In the genomic region with DNA sequence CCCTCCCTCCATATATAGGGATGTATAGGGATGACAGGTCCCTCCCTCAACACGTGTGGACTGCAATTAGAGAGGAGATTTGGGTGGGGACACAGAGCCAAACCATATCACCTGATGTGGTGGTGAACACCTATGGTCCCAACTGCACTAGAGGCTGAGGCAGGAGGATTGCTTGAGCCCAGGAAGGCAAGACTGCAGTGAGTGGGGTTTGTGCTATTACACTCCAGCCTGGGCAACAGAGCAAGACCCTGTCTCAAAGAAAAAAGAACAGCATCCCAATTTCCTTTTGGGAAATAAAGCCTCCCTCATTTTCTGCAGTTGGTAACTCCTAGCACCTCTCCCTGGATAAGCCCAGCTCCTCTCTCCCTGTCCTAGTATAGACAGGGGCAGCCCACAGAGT, we compare ENCODE assay signal across 27 cellular contexts.
"Had no signal": no experiment of that assay in that cellular context is flagged by ENCODE, and none has a peak within 500 bp of the region (broad histone marks: within the 10 kb centered on the region; RNA-seq: fewer than 3 reads in every experiment).

No MANE protein-coding gene starts in this region.

- FAIRE-seq: urothelium cell line had no signal

- DNase-seq: stimulated activated CD4-positive, alpha-beta T cell treated with anti-CD3 and anti-CD28 coated beads, Interleukin-2, amount 100 ng/mL, for 48 hours; stimulated activated CD4-positive, alpha-beta T cell treated with anti-CD3 and anti-CD28 coated beads, Interleukin-4, amount 100 ng/mL, for 1 hour; stimulated activated CD4-positive, alpha-beta T cell treated with anti-CD3 and anti-CD28 coated beads, Interleukin-4, amount 100 ng/mL, for 24 hours; stimulated activated CD4-positive, alpha-beta T cell treated with anti-CD3 and anti-CD28 coated beads, Interleukin-4, amount 100 ng/mL, for 4 hours; stimulated activated CD8-positive, alpha-beta memory T cell treated with anti-CD3 and anti-CD28 coated beads, Interleukin-4, amount 100 ng/mL, for 48 hours; stimulated activated naive B cell treated with anti-CD40 and anti-IgM and Interleukin-4, amounts not matched to agents 10 μg/mL and 1 μg/mL and 100 μg/mL, for 72 hours; stimulated activated naive CD4-positive, alpha-beta T cell; stimulated activated naive CD4-positive, alpha-beta T cell treated with Interleukin-2 at 50 U/mL for 16 hours; stimulated activated naive CD8-positive, alpha-beta T cell treated with anti-CD3 and anti-CD28 coated beads, Interleukin-15, amount 100 ng/mL, for 72 hours; stimulated activated naive CD8-positive, alpha-beta T cell treated with anti-CD3 and anti-CD28 coated beads, Interleukin-15, Interleukin-2, amounts not matched to agents 100 U/mL and 50 U/mL, for 24 hours; stomach; substantia nigra; testis; thyroid gland; transverse colon; upper lobe of left lung; upper lobe of right lung; uterus had no signal

- H3K9me3 ChIP-seq: stomach, suprapubic skin, testis, thoracic aorta, thyroid gland, tibial nerve, transverse colon, upper lobe of left lung, upper lobe of right lung, uterus, vagina had no signal

- H3K27ac Mint-ChIP-seq: stimulated activated effector memory CD8-positive, alpha-beta T cell treated with anti-CD3 and anti-CD28 coated beads, Interleukin-12 subunit alpha, Interleukin-12 subunit beta, amount 100 ng/mL, for 72 hours; stimulated activated memory B cell treated with anti-CD40 and anti-IgM and Interleukin-4, amounts not matched to agents 10 μg/mL and 1 μg/mL and 100 μg/mL, for 72 hours; stimulated activated naive B cell treated with anti-CD40 and anti-IgM and Interleukin-4, amounts not matched to agents 10 μg/mL and 1 μg/mL and 100 μg/mL, for 72 hours; stimulated activated naive CD8-positive, alpha-beta T cell treated with anti-CD3 and anti-CD28 coated beads, Interleukin-15, Interleukin-2, amounts not matched to agents 100 ng/mL and 50 ng/mL, for 24 hours; type B pancreatic cell had no signal

- H3K27ac ChIP-seq: stomach, suprapubic skin, testis, thoracic aorta, thyroid gland, tibial nerve, transverse colon, upper lobe of left lung, upper lobe of right lung, uterus, vagina had no signal

- H3K4me1 ChIP-seq: stomach, suprapubic skin, thyroid gland, tibial nerve, transverse colon, upper lobe of left lung, upper lobe of right lung, uterus, vagina had no signal

- H3K9me3 Mint-ChIP-seq: stimulated activated naive B cell treated with anti-CD40 and anti-IgM and Interleukin-4, amounts not matched to agents 10 μg/mL and 1 μg/mL and 100 μg/mL, for 72 hours; stimulated activated naive CD8-positive, alpha-beta T cell treated with anti-CD3 and anti-CD28 coated beads, Interleukin-15, amount 100 ng/mL, for 72 hours; stimulated activated naive CD8-positive, alpha-beta T cell treated with anti-CD3 and anti-CD28 coated beads, Interleukin-15, Interleukin-2, amounts not matched to agents 100 ng/mL and 50 ng/mL, for 24 hours; type B pancreatic cell had no signal

- H3K27me3 ChIP-seq: testis, thyroid gland, tibial nerve, upper lobe of left lung, upper lobe of right lung, uterus, vagina had no signal

- H3K4me3 Mint-ChIP-seq: stimulated activated effector memory CD8-positive, alpha-beta T cell treated with anti-CD3 and anti-CD28 coated beads, Interleukin-12 subunit alpha, Interleukin-12 subunit beta, amount 100 ng/mL, for 72 hours; stimulated activated memory B cell treated with anti-CD40 and anti-IgM and Interleukin-4, amounts not matched to agents 10 μg/mL and 1 μg/mL and 100 μg/mL, for 72 hours; stimulated activated naive B cell treated with anti-CD40 and anti-IgM and Interleukin-4, amounts not matched to agents 10 μg/mL and 1 μg/mL and 100 μg/mL, for 72 hours; stimulated activated naive CD8-positive, alpha-beta T cell treated with anti-CD3 and anti-CD28 coated beads, Interleukin-15, amount 100 ng/mL, for 72 hours; stimulated activated naive CD8-positive, alpha-beta T cell treated with anti-CD3 and anti-CD28 coated beads, Interleukin-15, Interleukin-2, amounts not matched to agents 100 ng/mL and 50 ng/mL, for 24 hours; type B pancreatic cell had no signal

- H3K4me3 ChIP-seq: stomach, suprapubic skin, testis, thoracic aorta, thyroid gland, tibial nerve, transverse colon, upper lobe of left lung, upper lobe of right lung, uterus, vagina had no signal

- H3K27me3 Mint-ChIP-seq: stimulated activated naive CD8-positive, alpha-beta T cell treated with anti-CD3 and anti-CD28 coated beads, Interleukin-15, Interleukin-2, amounts not matched to agents 100 ng/mL and 50 ng/mL, for 24 hours had no signal

- H3K36me3 ChIP-seq: stomach, suprapubic skin, thoracic aorta, thyroid gland, tibial nerve, transverse colon, upper lobe of left lung, upper lobe of right lung, uterus, vagina had no signal

- H3K4me1 Mint-ChIP-seq: stimulated activated effector memory CD8-positive, alpha-beta T cell treated with anti-CD3 and anti-CD28 coated beads, Interleukin-12 subunit alpha, Interleukin-12 subunit beta, amount 100 ng/mL, for 72 hours; stimulated activated memory B cell treated with anti-CD40 and anti-IgM and Interleukin-4, amounts not matched to agents 10 μg/mL and 1 μg/mL and 100 μg/mL, for 72 hours; stimulated activated naive B cell treated with anti-CD40 and anti-IgM and Interleukin-4, amounts not matched to agents 10 μg/mL and 1 μg/mL and 100 μg/mL, for 72 hours; stimulated activated naive CD8-positive, alpha-beta T cell treated with anti-CD3 and anti-CD28 coated beads, Interleukin-15, amount 100 ng/mL, for 72 hours had no signal

- H3K36me3 Mint-ChIP-seq: stimulated activated effector memory CD8-positive, alpha-beta T cell treated with anti-CD3 and anti-CD28 coated beads, Interleukin-12 subunit alpha, Interleukin-12 subunit beta, amount 100 ng/mL, for 72 hours; stimulated activated memory B cell treated with anti-CD40 and anti-IgM and Interleukin-4, amounts not matched to agents 10 μg/mL and 1 μg/mL and 100 μg/mL, for 72 hours; stimulated activated naive B cell treated with anti-CD40 and anti-IgM and Interleukin-4, amounts not matched to agents 10 μg/mL and 1 μg/mL and 100 μg/mL, for 72 hours; type B pancreatic cell had no signal

- ATAC-seq: stimulated activated effector memory CD8-positive, alpha-beta T cell treated with anti-CD3 and anti-CD28 coated beads, Interleukin-12 subunit alpha, Interleukin-12 subunit beta, amount 100 ng/mL, for 72 hours; stimulated activated memory B cell treated with anti-CD40 and anti-IgM and Interleukin-4, amounts not matched to agents 10 μg/mL and 1 μg/mL and 100 μg/mL, for 72 hours; stimulated activated naive B cell treated with anti-CD40 and anti-IgM and Interleukin-4, amounts not matched to agents 10 μg/mL and 1 μg/mL and 100 μg/mL, for 72 hours; stimulated activated naive CD8-positive, alpha-beta T cell treated with anti-CD3 and anti-CD28 coated beads, Interleukin-15, amount 100 ng/mL, for 72 hours; stimulated activated naive CD8-positive, alpha-beta T cell treated with anti-CD3 and anti-CD28 coated beads, Interleukin-15, Interleukin-2, amounts not matched to agents 100 U/mL and 50 U/mL, for 24 hours; upper lobe of right lung had no signal
